1 cellular context compared by ENCODE assay signal in the genomic region with DNA sequence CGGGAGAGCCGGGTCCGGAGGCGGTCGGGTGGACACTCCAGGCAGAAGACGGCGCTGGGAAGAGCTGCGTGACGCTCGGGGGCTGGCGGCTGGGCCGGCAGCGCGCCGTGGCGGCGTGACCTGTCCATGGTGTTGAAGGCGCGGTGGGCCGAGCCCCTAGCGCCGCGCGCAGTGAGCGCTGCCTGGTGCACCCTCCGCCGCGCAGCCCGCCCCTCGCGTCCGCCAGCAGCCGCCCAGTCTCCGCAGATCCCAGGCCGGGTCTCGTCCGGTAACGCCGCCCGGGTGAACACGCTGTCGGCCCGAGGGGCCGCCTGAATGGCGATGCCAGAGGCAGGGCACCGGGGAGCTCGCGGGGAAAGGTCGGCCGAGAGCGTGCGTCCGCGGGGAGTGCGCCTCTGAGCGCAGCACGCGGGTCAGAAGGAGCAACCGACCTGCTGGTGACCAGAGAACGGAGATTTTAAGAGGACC.
A peak's percentile ranks its signal among the peaks of the same experiment; 100 is the strongest.
TF ChIP-seq lines count a peak whose summit lies in the region.

No MANE protein-coding gene starts in this region.

TF ChIP-seq in HepG2, 621 proteins besides CTCF, POLR2A, EP300 and RAD21 (continues in another document):
- no peak for TF ChIP-seq KLF13 (CRISPR knock-in tag; IDR thresholded peaks at IDR 0.05)
- no peak for TF ChIP-seq AGO1 (IDR thresholded peaks at IDR 0.05; ENCODE audit: low read depth, low read length, poor library complexity, severe bottlenecking)
- no peak for TF ChIP-seq NPAS2 (CRISPR knock-in tag; IDR thresholded peaks at IDR 0.05; ENCODE audit: borderline replicate concordance)
- peak; percentile 47 for TF ChIP-seq HNRNPLL (IDR thresholded peaks at IDR 0.05; ENCODE audit: low read depth, low read length, poor library complexity, severe bottlenecking)
- TF ChIP-seq ZNF501 (CRISPR knock-in tag; IDR thresholded peaks at IDR 0.05) = no peak
- 0 out of 2 replicates have a peak, but pooled peaks have one; percentile 12 for TF ChIP-seq EZH2 (conservative IDR thresholded peaks at IDR 0.05; ENCODE audit: low read depth, low read length)
- TF ChIP-seq KLF11 (CRISPR knock-in tag; IDR thresholded peaks at IDR 0.05) = no peak
- TF ChIP-seq, protein P1, sequence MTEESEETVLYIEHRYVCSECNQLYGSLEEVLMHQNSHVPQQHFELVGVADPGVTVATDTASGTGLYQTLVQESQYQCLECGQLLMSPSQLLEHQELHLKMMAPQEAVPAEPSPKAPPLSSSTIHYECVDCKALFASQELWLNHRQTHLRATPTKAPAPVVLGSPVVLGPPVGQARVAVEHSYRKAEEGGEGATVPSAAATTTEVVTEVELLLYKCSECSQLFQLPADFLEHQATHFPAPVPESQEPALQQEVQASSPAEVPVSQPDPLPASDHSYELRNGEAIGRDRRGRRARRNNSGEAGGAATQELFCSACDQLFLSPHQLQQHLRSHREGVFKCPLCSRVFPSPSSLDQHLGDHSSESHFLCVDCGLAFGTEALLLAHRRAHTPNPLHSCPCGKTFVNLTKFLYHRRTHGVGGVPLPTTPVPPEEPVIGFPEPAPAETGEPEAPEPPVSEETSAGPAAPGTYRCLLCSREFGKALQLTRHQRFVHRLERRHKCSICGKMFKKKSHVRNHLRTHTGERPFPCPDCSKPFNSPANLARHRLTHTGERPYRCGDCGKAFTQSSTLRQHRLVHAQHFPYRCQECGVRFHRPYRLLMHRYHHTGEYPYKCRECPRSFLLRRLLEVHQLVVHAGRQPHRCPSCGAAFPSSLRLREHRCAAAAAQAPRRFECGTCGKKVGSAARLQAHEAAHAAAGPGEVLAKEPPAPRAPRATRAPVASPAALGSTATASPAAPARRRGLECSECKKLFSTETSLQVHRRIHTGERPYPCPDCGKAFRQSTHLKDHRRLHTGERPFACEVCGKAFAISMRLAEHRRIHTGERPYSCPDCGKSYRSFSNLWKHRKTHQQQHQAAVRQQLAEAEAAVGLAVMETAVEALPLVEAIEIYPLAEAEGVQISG (CRISPR knock-in tag; IDR thresholded peaks at IDR 0.05) = 0 out of 2 replicates have a peak, but pooled peaks have one; percentile 23
- TF ChIP-seq, protein P2, sequence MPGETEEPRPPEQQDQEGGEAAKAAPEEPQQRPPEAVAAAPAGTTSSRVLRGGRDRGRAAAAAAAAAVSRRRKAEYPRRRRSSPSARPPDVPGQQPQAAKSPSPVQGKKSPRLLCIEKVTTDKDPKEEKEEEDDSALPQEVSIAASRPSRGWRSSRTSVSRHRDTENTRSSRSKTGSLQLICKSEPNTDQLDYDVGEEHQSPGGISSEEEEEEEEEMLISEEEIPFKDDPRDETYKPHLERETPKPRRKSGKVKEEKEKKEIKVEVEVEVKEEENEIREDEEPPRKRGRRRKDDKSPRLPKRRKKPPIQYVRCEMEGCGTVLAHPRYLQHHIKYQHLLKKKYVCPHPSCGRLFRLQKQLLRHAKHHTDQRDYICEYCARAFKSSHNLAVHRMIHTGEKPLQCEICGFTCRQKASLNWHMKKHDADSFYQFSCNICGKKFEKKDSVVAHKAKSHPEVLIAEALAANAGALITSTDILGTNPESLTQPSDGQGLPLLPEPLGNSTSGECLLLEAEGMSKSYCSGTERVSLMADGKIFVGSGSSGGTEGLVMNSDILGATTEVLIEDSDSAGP (CRISPR knock-in tag; IDR thresholded peaks at IDR 0.05; ENCODE audit: borderline replicate concordance) = no peak
- no peak for TF ChIP-seq ZNF317 (CRISPR knock-in tag; IDR thresholded peaks at IDR 0.05)
- 0 out of 2 replicates have a peak, but pooled peaks have one; percentile 4 for TF ChIP-seq STAG1 (CRISPR knock-in tag; IDR thresholded peaks at IDR 0.05)
- TF ChIP-seq ZNF7 (CRISPR knock-in tag; IDR thresholded peaks at IDR 0.05) = no peak
- no peak for TF ChIP-seq ZNF12 (CRISPR knock-in tag; IDR thresholded peaks at IDR 0.05)
- TF ChIP-seq, protein P3, sequence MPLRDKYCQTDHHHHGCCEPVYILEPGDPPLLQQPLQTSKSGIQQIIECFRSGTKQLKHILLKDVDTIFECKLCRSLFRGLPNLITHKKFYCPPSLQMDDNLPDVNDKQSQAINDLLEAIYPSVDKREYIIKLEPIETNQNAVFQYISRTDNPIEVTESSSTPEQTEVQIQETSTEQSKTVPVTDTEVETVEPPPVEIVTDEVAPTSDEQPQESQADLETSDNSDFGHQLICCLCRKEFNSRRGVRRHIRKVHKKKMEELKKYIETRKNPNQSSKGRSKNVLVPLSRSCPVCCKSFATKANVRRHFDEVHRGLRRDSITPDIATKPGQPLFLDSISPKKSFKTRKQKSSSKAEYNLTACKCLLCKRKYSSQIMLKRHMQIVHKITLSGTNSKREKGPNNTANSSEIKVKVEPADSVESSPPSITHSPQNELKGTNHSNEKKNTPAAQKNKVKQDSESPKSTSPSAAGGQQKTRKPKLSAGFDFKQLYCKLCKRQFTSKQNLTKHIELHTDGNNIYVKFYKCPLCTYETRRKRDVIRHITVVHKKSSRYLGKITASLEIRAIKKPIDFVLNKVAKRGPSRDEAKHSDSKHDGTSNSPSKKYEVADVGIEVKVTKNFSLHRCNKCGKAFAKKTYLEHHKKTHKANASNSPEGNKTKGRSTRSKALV (CRISPR knock-in tag; IDR thresholded peaks at IDR 0.05) = peak; percentile 97
- TF ChIP-seq ZNF577 (CRISPR knock-in tag; IDR thresholded peaks at IDR 0.05; ENCODE audit: borderline replicate concordance, low read depth) = no peak
- no peak for TF ChIP-seq NR1H2 (CRISPR knock-in tag; IDR thresholded peaks at IDR 0.05; ENCODE audit: borderline replicate concordance, low read depth)
- TF ChIP-seq, protein P4, sequence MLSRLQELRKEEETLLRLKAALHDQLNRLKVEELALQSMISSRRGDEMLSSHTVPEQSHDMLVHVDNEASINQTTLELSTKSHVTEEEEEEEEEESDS (CRISPR knock-in tag; IDR thresholded peaks at IDR 0.05; ENCODE audit: borderline replicate concordance) = no peak
- TF ChIP-seq, protein P5, sequence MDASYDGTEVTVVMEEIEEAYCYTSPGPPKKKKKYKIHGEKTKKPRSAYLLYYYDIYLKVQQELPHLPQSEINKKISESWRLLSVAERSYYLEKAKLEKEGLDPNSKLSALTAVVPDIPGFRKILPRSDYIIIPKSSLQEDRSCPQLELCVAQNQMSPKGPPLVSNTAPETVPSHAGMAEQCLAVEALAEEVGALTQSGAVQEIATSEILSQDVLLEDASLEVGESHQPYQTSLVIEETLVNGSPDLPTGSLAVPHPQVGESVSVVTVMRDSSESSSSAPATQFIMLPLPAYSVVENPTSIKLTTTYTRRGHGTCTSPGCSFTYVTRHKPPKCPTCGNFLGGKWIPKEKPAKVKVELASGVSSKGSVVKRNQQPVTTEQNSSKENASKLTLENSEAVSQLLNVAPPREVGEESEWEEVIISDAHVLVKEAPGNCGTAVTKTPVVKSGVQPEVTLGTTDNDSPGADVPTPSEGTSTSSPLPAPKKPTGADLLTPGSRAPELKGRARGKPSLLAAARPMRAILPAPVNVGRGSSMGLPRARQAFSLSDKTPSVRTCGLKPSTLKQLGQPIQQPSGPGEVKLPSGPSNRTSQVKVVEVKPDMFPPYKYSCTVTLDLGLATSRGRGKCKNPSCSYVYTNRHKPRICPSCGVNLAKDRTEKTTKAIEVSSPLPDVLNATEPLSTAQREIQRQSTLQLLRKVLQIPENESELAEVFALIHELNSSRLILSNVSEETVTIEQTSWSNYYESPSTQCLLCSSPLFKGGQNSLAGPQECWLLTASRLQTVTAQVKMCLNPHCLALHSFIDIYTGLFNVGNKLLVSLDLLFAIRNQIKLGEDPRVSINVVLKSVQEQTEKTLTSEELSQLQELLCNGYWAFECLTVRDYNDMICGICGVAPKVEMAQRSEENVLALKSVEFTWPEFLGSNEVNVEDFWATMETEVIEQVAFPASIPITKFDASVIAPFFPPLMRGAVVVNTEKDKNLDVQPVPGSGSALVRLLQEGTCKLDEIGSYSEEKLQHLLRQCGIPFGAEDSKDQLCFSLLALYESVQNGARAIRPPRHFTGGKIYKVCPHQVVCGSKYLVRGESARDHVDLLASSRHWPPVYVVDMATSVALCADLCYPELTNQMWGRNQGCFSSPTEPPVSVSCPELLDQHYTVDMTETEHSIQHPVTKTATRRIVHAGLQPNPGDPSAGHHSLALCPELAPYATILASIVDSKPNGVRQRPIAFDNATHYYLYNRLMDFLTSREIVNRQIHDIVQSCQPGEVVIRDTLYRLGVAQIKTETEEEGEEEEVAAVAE (CRISPR knock-in tag; IDR thresholded peaks at IDR 0.05; ENCODE audit: borderline replicate concordance) = no peak
- TF ChIP-seq XBP1 (CRISPR knock-in tag; IDR thresholded peaks at IDR 0.05) = no peak
- no peak for TF ChIP-seq CBX2 (IDR thresholded peaks at IDR 0.05; ENCODE audit: low read depth, low read length)
- no peak for TF ChIP-seq CBX2 (CRISPR knock-in tag; IDR thresholded peaks at IDR 0.05; ENCODE audit: low read depth)
- TF ChIP-seq IRX3 (CRISPR knock-in tag; IDR thresholded peaks at IDR 0.05; ENCODE audit: borderline replicate concordance, low read depth) = peak; percentile 60; the same call in 1 of the 2 replicates
- TF ChIP-seq ZNF138 (CRISPR knock-in tag; IDR thresholded peaks at IDR 0.05; ENCODE audit: low read depth) = no peak
- no peak for TF ChIP-seq TCF12 (IDR thresholded peaks at IDR 0.05)
- no peak for TF ChIP-seq TCF12 (CRISPR knock-in tag; IDR thresholded peaks at IDR 0.05)
- no peak for TF ChIP-seq ZNF432 (CRISPR knock-in tag; IDR thresholded peaks at IDR 0.05; ENCODE audit: borderline replicate concordance)
- TF ChIP-seq, protein P6, sequence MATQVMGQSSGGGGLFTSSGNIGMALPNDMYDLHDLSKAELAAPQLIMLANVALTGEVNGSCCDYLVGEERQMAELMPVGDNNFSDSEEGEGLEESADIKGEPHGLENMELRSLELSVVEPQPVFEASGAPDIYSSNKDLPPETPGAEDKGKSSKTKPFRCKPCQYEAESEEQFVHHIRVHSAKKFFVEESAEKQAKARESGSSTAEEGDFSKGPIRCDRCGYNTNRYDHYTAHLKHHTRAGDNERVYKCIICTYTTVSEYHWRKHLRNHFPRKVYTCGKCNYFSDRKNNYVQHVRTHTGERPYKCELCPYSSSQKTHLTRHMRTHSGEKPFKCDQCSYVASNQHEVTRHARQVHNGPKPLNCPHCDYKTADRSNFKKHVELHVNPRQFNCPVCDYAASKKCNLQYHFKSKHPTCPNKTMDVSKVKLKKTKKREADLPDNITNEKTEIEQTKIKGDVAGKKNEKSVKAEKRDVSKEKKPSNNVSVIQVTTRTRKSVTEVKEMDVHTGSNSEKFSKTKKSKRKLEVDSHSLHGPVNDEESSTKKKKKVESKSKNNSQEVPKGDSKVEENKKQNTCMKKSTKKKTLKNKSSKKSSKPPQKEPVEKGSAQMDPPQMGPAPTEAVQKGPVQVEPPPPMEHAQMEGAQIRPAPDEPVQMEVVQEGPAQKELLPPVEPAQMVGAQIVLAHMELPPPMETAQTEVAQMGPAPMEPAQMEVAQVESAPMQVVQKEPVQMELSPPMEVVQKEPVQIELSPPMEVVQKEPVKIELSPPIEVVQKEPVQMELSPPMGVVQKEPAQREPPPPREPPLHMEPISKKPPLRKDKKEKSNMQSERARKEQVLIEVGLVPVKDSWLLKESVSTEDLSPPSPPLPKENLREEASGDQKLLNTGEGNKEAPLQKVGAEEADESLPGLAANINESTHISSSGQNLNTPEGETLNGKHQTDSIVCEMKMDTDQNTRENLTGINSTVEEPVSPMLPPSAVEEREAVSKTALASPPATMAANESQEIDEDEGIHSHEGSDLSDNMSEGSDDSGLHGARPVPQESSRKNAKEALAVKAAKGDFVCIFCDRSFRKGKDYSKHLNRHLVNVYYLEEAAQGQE (IDR thresholded peaks at IDR 0.05; ENCODE audit: borderline replicate concordance in 1 of 2, low read depth in 1 of 2, low read length in 2 of 2) = peak; percentile 78 to 92
- TF ChIP-seq, protein P7, sequence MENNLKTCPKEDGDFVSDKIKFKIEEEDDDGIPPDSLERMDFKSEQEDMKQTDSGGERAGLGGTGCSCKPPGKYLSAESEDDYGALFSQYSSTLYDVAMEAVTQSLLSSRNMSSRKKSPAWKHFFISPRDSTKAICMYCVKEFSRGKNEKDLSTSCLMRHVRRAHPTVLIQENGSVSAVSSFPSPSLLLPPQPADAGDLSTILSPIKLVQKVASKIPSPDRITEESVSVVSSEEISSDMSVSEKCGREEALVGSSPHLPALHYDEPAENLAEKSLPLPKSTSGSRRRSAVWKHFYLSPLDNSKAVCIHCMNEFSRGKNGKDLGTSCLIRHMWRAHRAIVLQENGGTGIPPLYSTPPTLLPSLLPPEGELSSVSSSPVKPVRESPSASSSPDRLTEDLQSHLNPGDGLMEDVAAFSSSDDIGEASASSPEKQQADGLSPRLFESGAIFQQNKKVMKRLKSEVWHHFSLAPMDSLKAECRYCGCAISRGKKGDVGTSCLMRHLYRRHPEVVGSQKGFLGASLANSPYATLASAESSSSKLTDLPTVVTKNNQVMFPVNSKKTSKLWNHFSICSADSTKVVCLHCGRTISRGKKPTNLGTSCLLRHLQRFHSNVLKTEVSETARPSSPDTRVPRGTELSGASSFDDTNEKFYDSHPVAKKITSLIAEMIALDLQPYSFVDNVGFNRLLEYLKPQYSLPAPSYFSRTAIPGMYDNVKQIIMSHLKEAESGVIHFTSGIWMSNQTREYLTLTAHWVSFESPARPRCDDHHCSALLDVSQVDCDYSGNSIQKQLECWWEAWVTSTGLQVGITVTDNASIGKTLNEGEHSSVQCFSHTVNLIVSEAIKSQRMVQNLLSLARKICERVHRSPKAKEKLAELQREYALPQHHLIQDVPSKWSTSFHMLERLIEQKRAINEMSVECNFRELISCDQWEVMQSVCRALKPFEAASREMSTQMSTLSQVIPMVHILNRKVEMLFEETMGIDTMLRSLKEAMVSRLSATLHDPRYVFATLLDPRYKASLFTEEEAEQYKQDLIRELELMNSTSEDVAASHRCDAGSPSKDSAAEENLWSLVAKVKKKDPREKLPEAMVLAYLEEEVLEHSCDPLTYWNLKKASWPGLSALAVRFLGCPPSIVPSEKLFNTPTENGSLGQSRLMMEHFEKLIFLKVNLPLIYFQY (CRISPR knock-in tag; IDR thresholded peaks at IDR 0.05; ENCODE audit: borderline replicate concordance) = no peak
- TF ChIP-seq, protein P8, sequence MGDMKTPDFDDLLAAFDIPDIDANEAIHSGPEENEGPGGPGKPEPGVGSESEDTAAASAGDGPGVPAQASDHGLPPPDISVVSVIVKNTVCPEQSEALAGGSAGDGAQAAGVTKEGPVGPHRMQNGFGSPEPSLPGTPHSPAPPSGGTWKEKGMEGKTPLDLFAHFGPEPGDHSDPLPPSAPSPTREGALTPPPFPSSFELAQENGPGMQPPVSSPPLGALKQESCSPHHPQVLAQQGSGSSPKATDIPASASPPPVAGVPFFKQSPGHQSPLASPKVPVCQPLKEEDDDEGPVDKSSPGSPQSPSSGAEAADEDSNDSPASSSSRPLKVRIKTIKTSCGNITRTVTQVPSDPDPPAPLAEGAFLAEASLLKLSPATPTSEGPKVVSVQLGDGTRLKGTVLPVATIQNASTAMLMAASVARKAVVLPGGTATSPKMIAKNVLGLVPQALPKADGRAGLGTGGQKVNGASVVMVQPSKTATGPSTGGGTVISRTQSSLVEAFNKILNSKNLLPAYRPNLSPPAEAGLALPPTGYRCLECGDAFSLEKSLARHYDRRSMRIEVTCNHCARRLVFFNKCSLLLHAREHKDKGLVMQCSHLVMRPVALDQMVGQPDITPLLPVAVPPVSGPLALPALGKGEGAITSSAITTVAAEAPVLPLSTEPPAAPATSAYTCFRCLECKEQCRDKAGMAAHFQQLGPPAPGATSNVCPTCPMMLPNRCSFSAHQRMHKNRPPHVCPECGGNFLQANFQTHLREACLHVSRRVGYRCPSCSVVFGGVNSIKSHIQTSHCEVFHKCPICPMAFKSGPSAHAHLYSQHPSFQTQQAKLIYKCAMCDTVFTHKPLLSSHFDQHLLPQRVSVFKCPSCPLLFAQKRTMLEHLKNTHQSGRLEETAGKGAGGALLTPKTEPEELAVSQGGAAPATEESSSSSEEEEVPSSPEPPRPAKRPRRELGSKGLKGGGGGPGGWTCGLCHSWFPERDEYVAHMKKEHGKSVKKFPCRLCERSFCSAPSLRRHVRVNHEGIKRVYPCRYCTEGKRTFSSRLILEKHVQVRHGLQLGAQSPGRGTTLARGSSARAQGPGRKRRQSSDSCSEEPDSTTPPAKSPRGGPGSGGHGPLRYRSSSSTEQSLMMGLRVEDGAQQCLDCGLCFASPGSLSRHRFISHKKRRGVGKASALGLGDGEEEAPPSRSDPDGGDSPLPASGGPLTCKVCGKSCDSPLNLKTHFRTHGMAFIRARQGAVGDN (CRISPR knock-in tag; IDR thresholded peaks at IDR 0.05) = peak; percentile 21; the same call in 1 of the 2 replicates
- no peak for TF ChIP-seq NR3C1 (CRISPR knock-in tag; IDR thresholded peaks at IDR 0.05)
